8 cellular contexts compared by ENCODE assay signal in the genomic region with DNA sequence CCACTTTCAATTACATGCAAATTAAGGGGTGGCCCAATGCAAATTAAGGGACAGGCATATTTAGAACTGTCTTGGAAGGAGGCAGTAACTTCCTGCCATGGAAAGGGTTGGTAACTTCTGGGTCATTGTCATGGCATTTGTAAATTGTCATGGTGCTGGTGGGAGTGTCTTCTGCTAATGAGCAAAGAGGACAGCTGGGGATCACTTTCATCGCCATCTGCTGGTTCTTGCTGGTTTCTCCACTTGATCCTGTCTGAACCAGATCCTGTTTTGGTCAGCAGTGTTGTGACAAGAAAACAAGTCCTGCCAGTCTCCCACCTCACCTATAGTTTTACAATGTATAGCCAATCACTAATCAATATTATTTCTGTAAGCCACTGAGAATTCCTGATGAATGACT. TPM values are rescaled to one million over a fixed set of nuclear protein-coding genes. Genes with fewer than 3 reads are reported as not detected.
DNase-seq lines count a peak whose midpoint lies in the region; ATAC-seq lines count a peak whose summit lies in the region.

No MANE protein-coding gene starts in this region.

- H3K9me3 Mint-ChIP-seq in immature natural killer cell = peaks cover 1 to 12% (median 6%) of the 10 kb centered on the region in 6 donors

- ATAC-seq in GM18909 (IDR thresholded peaks at IDR 0.05; ENCODE audit: poor library complexity, unreplicated experiment) (peak; percentile 77), HG03378 (IDR thresholded peaks at IDR 0.05; ENCODE audit: unreplicated experiment) (peak; percentile 70), HG03469 (IDR thresholded peaks at IDR 0.05; ENCODE audit: unreplicated experiment) (no peak)

- in situ Hi-C loops in Caki2 (cut with HindIII; ENCODE audit: low pct_unique_long_range_greater_than_20kb, low sequenced_read_pairs) = no loop called here

- H3K27me3 Mint-ChIP-seq in immature natural killer cell (ENCODE audit: low read depth in 3 of 3) = peaks cover 1 to 18% (median 2%) of the 10 kb centered on the region in 3 donors

- H3K27ac Mint-ChIP-seq in immature natural killer cell = no peak overlapping the region

- peak; percentile 35 for DNase-seq in Caki2 (ENCODE audit: low read depth)
- peak; percentile 53 for DNase-seq in RPMI7951 (ENCODE audit: low read depth)
- peak; percentile 74 for DNase-seq in iPS DF 4.7 (ENCODE audit: extremely low read depth, low spot score)
- no peak for DNase-seq in NCI-H1105 (lab: John Stamatoyannopoulos, UW)
- no peak for DNase-seq in immature natural killer cell

- no peaks in the 10 kb centered on the region for H3K4me1 Mint-ChIP-seq in immature natural killer cell

- no peak overlapping the region for H3K4me3 Mint-ChIP-seq in immature natural killer cell

- H3K36me3 Mint-ChIP-seq in immature natural killer cell = peaks cover 0 to 3% (median 0%) of the 10 kb centered on the region in 3 donors

RNA-seq across cellular contexts. Expression of a gene that starts 23.4 kb away (rescaled TPM):
- total RNA-seq in Caki2 (2014; rRNA removed; shearing (Covaris generic); ENCODE audit: low replicate concordance) = not detected in 2 replicates
- total RNA-seq in RPMI7951 (2014; rRNA removed; shearing (Covaris generic)) = 0.39 TPM in 1 of 2 replicates, not detected in the other
- polyA plus RNA-seq in immature natural killer cell = 1 to 10 TPM in 1 of 3 donors, under 1 TPM in 1, not detected in 1; 0.10 to 1.0 TPM

Comparison
In these comparisons a context has a peak if more than half of its experiments do, and no peak if none do; other contexts are left out.
1. DNase-seq: peak in Caki2 (single experiment), RPMI7951 (single experiment) and iPS DF 4.7 (single experiment); none in NCI-H1105 (single experiment) and immature natural killer cell (0 of 3).